Comparison of ENCODE assay signal across 8 cellular contexts in genomic region chr2:161415467-161416293, GRCh38. TPM values are rescaled to one million over a fixed set of nuclear protein-coding genes. Genes with fewer than 3 reads are reported as not detected.
DNase-seq lines count a peak whose midpoint lies in the region; ATAC-seq lines count a peak whose summit lies in the region.

No MANE protein-coding gene starts in this region.

- H3K36me3 Mint-ChIP-seq in activated T-helper 2 cell treated with anti-CD3 and anti-CD28 coated beads, Interferon-gamma antibody, Interleukin-2, Interleukin-4, amounts not matched to agents 10 μg/mL and 5 μg/mL and 100 μg/mL, durations not matched to agents 14 hours and 24 hours and 36 hours (ENCODE audit: low read depth): peaks cover 26% of the 10 kb centered on the region

- H3K27me3 ChIP-seq in HUES6 (ENCODE audit: control insufficient read depth, insufficient read depth, low read length) (peaks cover 78% of the 10 kb centered on the region), muscle layer of duodenum (ENCODE audit: low read depth, low read length) (peaks cover 68% of the 10 kb centered on the region)

- H3K9ac ChIP-seq in HUES6 (ENCODE audit: low read length): no peak overlapping the region

- H3K27ac ChIP-seq in HUES6 (ENCODE audit: low read depth, low read length): no peak overlapping the region
- H3K27ac ChIP-seq in muscle layer of duodenum (ENCODE audit: low read length): no peak overlapping the region

- H3K9me3 ChIP-seq in HUES6 (ENCODE audit: control insufficient read depth, insufficient read depth, low read depth, low read length) (no peaks in the 10 kb centered on the region), muscle layer of duodenum (ENCODE audit: control insufficient read depth in 1 of 2, low read length in 2 of 2) (no peaks in the 10 kb centered on the region)

- 0 out of 2 replicates have a peak, but pooled peaks cover 2% of the 10 kb centered on the region for H3K36me3 ChIP-seq in HUES6 (ENCODE audit: control insufficient read depth, insufficient read depth, low read length)
- H3K36me3 ChIP-seq in muscle layer of duodenum (ENCODE audit: control insufficient read depth in 1 of 2, insufficient read depth in 2 of 2, low read length in 2 of 2): no peaks in the 10 kb centered on the region

- H3K4me1 Mint-ChIP-seq in activated T-helper 2 cell treated with anti-CD3 and anti-CD28 coated beads, Interferon-gamma antibody, Interleukin-2, Interleukin-4, amounts not matched to agents 10 μg/mL and 5 μg/mL and 100 μg/mL, durations not matched to agents 14 hours and 24 hours and 36 hours (ENCODE audit: low read depth): peaks cover 52% of the 10 kb centered on the region

- peak overlapping the region; percentile 77 for H3K4me3 Mint-ChIP-seq in activated T-helper 2 cell treated with anti-CD3 and anti-CD28 coated beads, Interferon-gamma antibody, Interleukin-2, Interleukin-4, amounts not matched to agents 10 μg/mL and 5 μg/mL and 100 μg/mL, durations not matched to agents 14 hours and 24 hours and 36 hours (ENCODE audit: low read depth)

- H3K4me3 ChIP-seq in HUES6 (ENCODE audit: low read depth, low read length): peak overlapping the region; percentile 71
- H3K4me3 ChIP-seq in muscle layer of duodenum (ENCODE audit: low read depth in 1 of 2, low read length in 2 of 2): peak overlapping the region; percentile 32 to 70

- peaks cover 57% of the 10 kb centered on the region for H3K4me1 ChIP-seq in HUES6 (ENCODE audit: control insufficient read depth, insufficient read depth, low read length)
- peaks cover 0 to 41% of the 10 kb centered on the region in 2 donors for H3K4me1 ChIP-seq in muscle layer of duodenum (ENCODE audit: control insufficient read depth in 1 of 2, insufficient read depth in 2 of 2, low read length in 2 of 2)

- in situ Hi-C loops in ACHN (cut with HindIII; ENCODE audit: low pct_ligation_motif_present, low pct_unique_long_range_greater_than_20kb, low sequenced_read_pairs): no loop called here

- DNase-seq in D341Med (ENCODE audit: low spot score) (peak; percentile 79), EL (no peak), ACHN (no peak)
- DNase-seq in activated T-helper 2 cell treated with anti-CD3 and anti-CD28 coated beads, Interferon-gamma antibody, Interleukin-2, Interleukin-4, amounts not matched to agents 10 μg/mL and 5 μg/mL and 100 μg/mL, durations not matched to agents 14 hours and 24 hours and 36 hours (ENCODE audit: low spot score): no peak
- DNase-seq in activated effector memory CD4-positive, alpha-beta T cell treated with anti-CD3 and anti-CD28 coated beads, Interleukin-2, amount 50 U/mL, for 16 hours: no peak

- H3K27me3 Mint-ChIP-seq in activated T-helper 2 cell treated with anti-CD3 and anti-CD28 coated beads, Interferon-gamma antibody, Interleukin-2, Interleukin-4, amounts not matched to agents 10 μg/mL and 5 μg/mL and 100 μg/mL, durations not matched to agents 14 hours and 24 hours and 36 hours (ENCODE audit: low read depth): peaks cover 64% of the 10 kb centered on the region

- no peaks in the 10 kb centered on the region for H3K9me3 Mint-ChIP-seq in activated T-helper 2 cell treated with anti-CD3 and anti-CD28 coated beads, Interferon-gamma antibody, Interleukin-2, Interleukin-4, amounts not matched to agents 10 μg/mL and 5 μg/mL and 100 μg/mL, durations not matched to agents 14 hours and 24 hours and 36 hours

- H3K27ac Mint-ChIP-seq in activated T-helper 2 cell treated with anti-CD3 and anti-CD28 coated beads, Interferon-gamma antibody, Interleukin-2, Interleukin-4, amounts not matched to agents 10 μg/mL and 5 μg/mL and 100 μg/mL, durations not matched to agents 14 hours and 24 hours and 36 hours: no peak overlapping the region

- no peak for ATAC-seq in GM19351 (IDR thresholded peaks at IDR 0.05; ENCODE audit: unreplicated experiment)

- intact Hi-C loops in activated T-helper 2 cell treated with anti-CD3 and anti-CD28 coated beads, Interferon-gamma antibody, Interleukin-2, Interleukin-4, amounts not matched to agents 10 μg/mL and 5 μg/mL and 100 μg/mL, durations not matched to agents 14 hours and 24 hours and 36 hours (cut with micrococcal nuclease): loop anchor here (1.0 to 5.0 kb wide), 3 partner anchors 12 to 178 kb away; partner anchors contain the start of gene PSMD14

RNA-seq across cellular contexts. Expression of gene TBR1, which starts 0.4 kb away (rescaled TPM):
- 0.02 TPM in 1 of 2 replicates, not detected in the other for total RNA-seq in activated T-helper 2 cell treated with anti-CD3 and anti-CD28 coated beads, Interferon-gamma antibody, Interleukin-2, Interleukin-4, amounts not matched to agents 10 μg/mL and 5 μg/mL and 100 μg/mL, durations not matched to agents 14 hours and 24 hours and 36 hours
